17 cellular contexts compared by ENCODE assay signal in the genomic region with DNA sequence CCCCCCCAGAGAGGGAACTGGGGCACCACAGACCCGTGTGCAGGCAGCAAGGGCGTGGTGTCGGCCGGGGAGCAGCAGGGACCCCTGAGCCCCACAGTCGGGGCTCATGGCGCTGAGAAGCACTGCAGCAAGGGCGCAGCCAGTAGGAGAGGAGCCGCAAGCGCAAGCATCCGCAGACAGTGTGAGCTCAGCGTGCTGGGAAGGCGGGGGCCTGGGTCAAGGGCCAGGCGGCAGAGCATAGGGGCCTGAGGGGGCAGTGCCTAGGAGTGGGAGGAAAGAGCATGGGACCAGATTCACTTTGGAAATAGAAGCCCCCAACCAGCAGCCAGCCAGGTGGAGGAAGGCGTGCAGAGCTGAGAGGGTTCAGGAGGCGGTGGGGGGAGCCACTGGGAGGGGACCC.
"Had no signal": no experiment of that assay in that cellular context is flagged by ENCODE, and none has a peak within 500 bp of the region (broad histone marks: within the 10 kb centered on the region; RNA-seq: fewer than 3 reads in every experiment).

No MANE protein-coding gene starts in this region.

- H3K4me1 Mint-ChIP-seq: nephron had no signal

- DNase-seq: colonic mucosa; left ventricle myocardium superior; lower lobe of right lung; retina; right lobe of liver; small intestine; stimulated activated CD4-positive, alpha-beta T cell treated with anti-CD3 and anti-CD28 coated beads, Interleukin-1b, Interleukin-23, amount 100 ng/mL, for 48 hours; stimulated activated CD4-positive, alpha-beta T cell treated with anti-CD3 and anti-CD28 coated beads, Interleukin-4, amount 100 ng/mL, for 1 hour; stimulated activated CD8-positive, alpha-beta memory T cell treated with anti-CD3 and anti-CD28 coated beads, Interleukin-4, amount 100 ng/mL, for 48 hours; stimulated activated naive CD4-positive, alpha-beta T cell treated with Interleukin-2 at 50 U/mL for 16 hours; stomach; tibial artery had no signal

- H3K4me3 Mint-ChIP-seq: nephron, neural progenitor cell, type B pancreatic cell had no signal

- H3K36me3 ChIP-seq: colonic mucosa, neural progenitor cell, pancreas, right lobe of liver, tibial artery had no signal

- H3K27me3 ChIP-seq: colonic mucosa, right lobe of liver had no signal

- H3K27ac Mint-ChIP-seq: nephron, neural progenitor cell, type B pancreatic cell had no signal

- ATAC-seq: left ventricle myocardium superior, lower lobe of right lung, pancreas, right lobe of liver had no signal

- H3K4me3 ChIP-seq: colonic mucosa, lower lobe of right lung, neural progenitor cell, pancreas, right lobe of liver, stomach, tibial artery had no signal

- H3K27ac ChIP-seq: colonic mucosa, lower lobe of right lung, neural progenitor cell, pancreas, right lobe of liver, stomach, tibial artery had no signal

- H3K4me1 ChIP-seq: colonic mucosa, lower lobe of right lung, neural progenitor cell, pancreas, right lobe of liver had no signal

- H3K9me3 Mint-ChIP-seq: central memory CD8-positive, alpha-beta T cell; nephron; neural progenitor cell; type B pancreatic cell had no signal

- H3K27me3 Mint-ChIP-seq: central memory CD8-positive, alpha-beta T cell had no signal

- H3K36me3 Mint-ChIP-seq: neural progenitor cell, type B pancreatic cell had no signal

- H3K9me3 ChIP-seq: colonic mucosa, lower lobe of right lung, pancreas, right lobe of liver, stomach, tibial artery had no signal
